Comparison of ENCODE assay signal across 20 cellular contexts in genomic region chr19:49653466-49653806, GRCh38. TPM values are rescaled to one million over a fixed set of nuclear protein-coding genes. Genes with fewer than 3 reads are reported as not detected.
DNase-seq lines count a peak whose midpoint lies in the region; ATAC-seq and TF ChIP-seq lines count a peak whose summit lies in the region.
"Had no signal": no experiment of that assay in that cellular context is flagged by ENCODE, and none has a peak within 500 bp of the region (broad histone marks: within the 10 kb centered on the region; RNA-seq: fewer than 3 reads in every experiment).

No MANE protein-coding gene starts in this region.

- H3K27me3 Mint-ChIP-seq in Calu3 (ENCODE audit: unreplicated experiment) (no peaks in the 10 kb centered on the region), WTC11 (ENCODE audit: low read depth) (no peaks in the 10 kb centered on the region), neural crest cell (ENCODE audit: low read depth) (no peaks in the 10 kb centered on the region)

- H3K27ac Mint-ChIP-seq in Calu3 (ENCODE audit: unreplicated experiment), result peak overlapping the region; percentile 56
- H3K27ac Mint-ChIP-seq in WTC11, result no peak overlapping the region
- H3K27ac Mint-ChIP-seq in neural crest cell (ENCODE audit: unreplicated experiment), result no peak overlapping the region
- H3K27ac Mint-ChIP-seq: CD8-positive, alpha-beta T cell had no signal

- in situ Hi-C loops in GM13977 (cut with MboI; ENCODE audit: low pct_unique_long_range_greater_than_20kb, low sequenced_read_pairs, unreplicated experiment), result no loop called here

- H3K4me3 Mint-ChIP-seq in Calu3 (ENCODE audit: low read depth, unreplicated experiment) (no peak overlapping the region), WTC11 (no peak overlapping the region), neural crest cell (peak overlapping the region; percentile 4)
- H3K4me3 Mint-ChIP-seq: CD8-positive, alpha-beta T cell had no signal

- H3K36me3 Mint-ChIP-seq in Calu3 (ENCODE audit: insufficient read depth, unreplicated experiment), result peaks cover 80% of the 10 kb centered on the region
- peaks cover 48% of the 10 kb centered on the region for H3K36me3 Mint-ChIP-seq in WTC11
- H3K36me3 Mint-ChIP-seq in neural crest cell (ENCODE audit: low read depth), result peaks cover 6% of the 10 kb centered on the region

- intact Hi-C loops in Calu3 (cut with micrococcal nuclease; ENCODE audit: unreplicated experiment), result no loop called here

- no peak for DNase-seq in Calu3
- DNase-seq in GM13977 (ENCODE audit: low spot score), result peak; percentile 23
- DNase-seq in WTC11 (ENCODE audit: low spot score), result no peak
- DNase-seq in neural crest cell (ENCODE audit: low read depth, low spot score), result no peak
- no peak for DNase-seq in nucleus accumbens (lab: John Stamatoyannopoulos, UW)
- DNase-seq in activated effector memory CD4-positive, alpha-beta T cell treated with Interleukin-2 at 50 U/mL for 16 hours, result no peak
- no peak for DNase-seq in NCI-H2196 treated with DMSO at 0.1 percent for 48 hours (lab: John Stamatoyannopoulos, UW; ENCODE audit: unreplicated experiment)
- no peak for DNase-seq in RKO (ENCODE audit: low spot score)
- DNase-seq: Caco-2, DMS 273 treated with DMSO at 0.1 percent for 48 hours, DMS79, GF-D8, KG1, MM.1S, NCI-H1694, NCI-H2029 treated with DMSO at 0.1 percent for 48 hours, NCI-H2227 treated with DMSO at 0.1 percent for 48 hours, NCI-H69 had no signal

- H3K9me3 Mint-ChIP-seq in Calu3 (ENCODE audit: low read depth, unreplicated experiment) (no peaks in the 10 kb centered on the region), WTC11 (no peaks in the 10 kb centered on the region), neural crest cell (no peaks in the 10 kb centered on the region)
- H3K9me3 Mint-ChIP-seq: CD8-positive, alpha-beta T cell had no signal

- ATAC-seq in WTC11, result no peak
- ATAC-seq: CD8-positive, alpha-beta T cell; Panc1 had no signal

- POLR2A ChIA-PET in WTC11 (lab: Charles Lee), result no interaction called here

- CTCF ChIA-PET in Calu3 (lab: Charles Lee) (no interaction called here), WTC11 (lab: Charles Lee) (interaction anchor here (0.6 kb wide), 1 partner anchor 327 kb away, joined by 3 read pairs; no protein-coding TSS in a partner anchor)

- no peaks in the 10 kb centered on the region for H3K4me1 Mint-ChIP-seq in Calu3 (ENCODE audit: low read depth, unreplicated experiment)
- H3K4me1 Mint-ChIP-seq in WTC11, result peaks cover 10% of the 10 kb centered on the region
- no peaks in the 10 kb centered on the region for H3K4me1 Mint-ChIP-seq in neural crest cell

- BruUV-seq in Calu3 (replicated peaks; lab: Mats Ljungman, UMichigan), result no TSS peak

- TF ChIP-seq CTCF in Calu3 (IDR thresholded peaks at IDR 0.05; ENCODE audit: unreplicated experiment), result no peak
- no peak for TF ChIP-seq CTCF in GM13977 (IDR thresholded peaks at IDR 0.05; ENCODE audit: extremely low read depth, insufficient read depth, missing control alignments)
- TF ChIP-seq CTCF in WTC11 (IDR thresholded peaks at IDR 0.05), result no peak
- no peak for TF ChIP-seq CTCF in neural crest cell (conservative IDR thresholded peaks at IDR 0.05)

TF ChIP-seq in WTC11, 78 proteins besides CTCF, POLR2A, EP300 and RAD21:
- TF ChIP-seq ZNF263 (CRISPR knock-in tag; IDR thresholded peaks at IDR 0.05; ENCODE audit: low read depth) (0 out of 2 replicates have a peak, but pooled peaks have one; percentile 28), NFE2L1 (CRISPR knock-in tag; IDR thresholded peaks at IDR 0.05) (no peak)

RNA-seq across cellular contexts. Expression of gene SCAF1, which starts 11.4 kb away (rescaled TPM):
- total RNA-seq in Calu3 (2022) (129 and 137 TPM in 2 replicates), WTC11 (2021) (103 to 109 TPM (median 105 TPM) in 3 replicates), neural crest cell (89.6 and 91.9 TPM in 2 replicates)

RNA-seq across cellular contexts. Expression of gene IRF3, which starts 12.2 kb away (rescaled TPM):
- total RNA-seq in Calu3 (2022) (189 and 191 TPM in 2 replicates), WTC11 (2021) (149 to 165 TPM (median 154 TPM) in 3 replicates), neural crest cell (70.0 and 76.0 TPM in 2 replicates)

RNA-seq across cellular contexts. Expression of gene BCL2L12, which starts 12.3 kb away (rescaled TPM):
- total RNA-seq in Calu3 (2022) (66.5 and 70.8 TPM in 2 replicates), WTC11 (2021) (139 to 146 TPM (median 140 TPM) in 3 replicates), neural crest cell (92.4 and 99.5 TPM in 2 replicates)

RNA-seq across cellular contexts. Expression of gene RRAS, which starts 13.5 kb away (rescaled TPM):
- total RNA-seq in Calu3 (2022) (70.4 and 82.2 TPM in 2 replicates), WTC11 (2021) (11.4 to 17.9 TPM (median 15.7 TPM) in 3 replicates), neural crest cell (1.2 and 2.3 TPM in 2 replicates)

RNA-seq across cellular contexts. Expression of gene PRMT1, which starts 23.6 kb away (rescaled TPM):
- 350 and 369 TPM in 2 replicates for total RNA-seq in Calu3 (2022)
- 500 to 527 TPM (median 518 TPM) in 3 replicates for total RNA-seq in WTC11 (2021)
- 454 and 470 TPM in 2 replicates for total RNA-seq in neural crest cell
